15 cellular contexts compared by ENCODE assay signal in genomic region chr6:142174681-142175080, GRCh38. TPM values are rescaled to one million over a fixed set of nuclear protein-coding genes. Genes with fewer than 3 reads are reported as not detected.
DNase-seq lines count a peak whose midpoint lies in the region; TF ChIP-seq lines count a peak whose summit lies in the region.
"Had no signal": no experiment of that assay in that cellular context is flagged by ENCODE, and none has a peak within 500 bp of the region (broad histone marks: within the 10 kb centered on the region; RNA-seq: fewer than 3 reads in every experiment).

No MANE protein-coding gene starts in this region.

- H3K4me3 ChIP-seq in neutrophil (ENCODE audit: low read depth in 1 of 2, low read length in 1 of 2): no peak overlapping the region
- H3K4me3 ChIP-seq in tibial artery: no peak overlapping the region
- H3K4me3 ChIP-seq in effector memory CD4-positive, alpha-beta T cell (ENCODE audit: insufficient read depth, low read depth, low read length, poor library complexity, severe bottlenecking): no peak overlapping the region
- H3K4me3 ChIP-seq: GM23248 had no signal

- H3K4me3 Mint-ChIP-seq in HFFc6: no peak overlapping the region
- H3K4me3 Mint-ChIP-seq: CD4-positive, CD25-positive, alpha-beta regulatory T cell had no signal

- peak overlapping the region; percentile 69 for H3K27ac ChIP-seq in neutrophil
- H3K27ac ChIP-seq in tibial artery: no peak overlapping the region
- no peak overlapping the region for H3K27ac ChIP-seq in effector memory CD4-positive, alpha-beta T cell (ENCODE audit: insufficient read depth, low read length, poor library complexity, severe bottlenecking)
- H3K27ac ChIP-seq: GM23248 had no signal

- TF ChIP-seq CTCF in HFFc6 (IDR thresholded peaks at IDR 0.05) (no peak), neutrophil (IDR thresholded peaks at IDR 0.05) (no peak), tibial artery (IDR thresholded peaks at IDR 0.05) (no peak)

- peaks cover 48% of the 10 kb centered on the region for H3K36me3 Mint-ChIP-seq in HFFc6 (ENCODE audit: low read depth)

- no peaks in the 10 kb centered on the region; the same call in 1 of the 2 replicates for H3K27me3 Mint-ChIP-seq in HFFc6 (ENCODE audit: insufficient read depth)
- H3K27me3 Mint-ChIP-seq: CD4-positive, CD25-positive, alpha-beta regulatory T cell had no signal

- H3K27me3 ChIP-seq in neutrophil: no peaks in the 10 kb centered on the region
- no peaks in the 10 kb centered on the region for H3K27me3 ChIP-seq in tibial artery
- H3K27me3 ChIP-seq in effector memory CD4-positive, alpha-beta T cell (replicated peaks; ENCODE audit: control insufficient read depth, insufficient read depth, low read length, poor library complexity, severe bottlenecking): no peaks in the 10 kb centered on the region
- H3K27me3 ChIP-seq: BE2C had no signal

- intact Hi-C loops in tibial artery (cut with DNase I; ENCODE audit: low total_unique reads): no loop called here

- H3K4me1 ChIP-seq in neutrophil (ENCODE audit: control insufficient read depth in 1 of 2, insufficient read depth in 1 of 2, low read depth in 1 of 2, low read length in 1 of 2) (peaks cover 53 to 54% of the 10 kb centered on the region in 2 experiments), tibial artery (no peaks in the 10 kb centered on the region)
- H3K4me1 ChIP-seq in effector memory CD4-positive, alpha-beta T cell (ENCODE audit: control insufficient read depth, insufficient read depth, low read length, poor library complexity, severe bottlenecking): no peaks in the 10 kb centered on the region
- H3K4me1 ChIP-seq: BE2C, Caco-2 had no signal

- DNase-seq in GM03348 (ENCODE audit: low spot score) (peak; percentile 5), HFFc6 (no peak), amniotic epithelial cell (ENCODE audit: low read depth) (peak; percentile 64), tibial artery (no peak), NCI-H2029 treated with DMSO at 0.1 percent for 48 hours (lab: John Stamatoyannopoulos, UW) (no peak), T-helper 1 cell (no peak)
- no peak for DNase-seq in effector memory CD4-positive, alpha-beta T cell
- DNase-seq: BE2C; C1 segment of cervical spinal cord; Caco-2; CD4-positive, CD25-positive, alpha-beta regulatory T cell; GM23248 had no signal

- no peaks in the 10 kb centered on the region for H3K4me1 Mint-ChIP-seq in HFFc6 (ENCODE audit: low read depth)

- peak overlapping the region; percentile 2; the same call in 1 of the 2 replicates for H3K27ac Mint-ChIP-seq in HFFc6
- H3K27ac Mint-ChIP-seq: CD4-positive, CD25-positive, alpha-beta regulatory T cell had no signal

- H3K9me3 ChIP-seq in neutrophil: no peaks in the 10 kb centered on the region
- peaks cover 0 to 9% (median 3%) of the 10 kb centered on the region in 3 donors for H3K9me3 ChIP-seq in tibial artery
- no peaks in the 10 kb centered on the region for H3K9me3 ChIP-seq in effector memory CD4-positive, alpha-beta T cell (ENCODE audit: control insufficient read depth, low read length)
- H3K9me3 ChIP-seq: BE2C, Caco-2 had no signal

- H3K9me3 Mint-ChIP-seq in HFFc6: peaks cover 6% of the 10 kb centered on the region; the same call in 1 of the 2 replicates

- H3K36me3 ChIP-seq in neutrophil: peaks cover 18% of the 10 kb centered on the region
- peaks cover 42 to 76% (median 52%) of the 10 kb centered on the region in 3 donors for H3K36me3 ChIP-seq in tibial artery
- H3K36me3 ChIP-seq in effector memory CD4-positive, alpha-beta T cell (ENCODE audit: control insufficient read depth, insufficient read depth, low read length): peaks cover 53% of the 10 kb centered on the region

RNA-seq across cellular contexts. Expression of gene VTA1, which starts 27.6 kb away (rescaled TPM):
- total RNA-seq in HFFc6 (2021; fragmentation: NEBNext Ultra II Directional; extraction: Animal tissue kit (Norgen Biotek cat#: 25700)): 10 to 100 TPM; 68.3 to 81.3 (median 77.1) TPM

RNA-seq across cellular contexts. Expression of gene NMBR, which starts 27.8 kb away (rescaled TPM):
- under 1 TPM in 2 of 6 experiments, not detected in 4; 0.14 to 0.40 TPM for total RNA-seq in HFFc6 (2021; fragmentation: NEBNext Ultra II Directional; extraction: Animal tissue kit (Norgen Biotek cat#: 25700))
- total RNA-seq: A172; Caco-2; CD4-positive, CD25-positive, alpha-beta regulatory T cell; GM23248; HT1080 had no signal

RNA-seq across cellular contexts. Expression of gene GJE1, which starts 42.0 kb away (rescaled TPM):
- total RNA-seq in HFFc6 (2021; fragmentation: NEBNext Ultra II Directional; extraction: Animal tissue kit (Norgen Biotek cat#: 25700)): not detected
- total RNA-seq: A172; Caco-2; CD4-positive, CD25-positive, alpha-beta regulatory T cell; GM23248; HT1080 had no signal

Comparison
In these comparisons a context has a peak if more than half of its experiments do, and no peak if none do; other contexts are left out.
1. DNase-seq: peak in GM03348 (single experiment) and amniotic epithelial cell (single experiment); none in HFFc6 (single experiment), tibial artery (0 of 2), NCI-H2029 treated with DMSO at 0.1 percent for 48 hours (single experiment), effector memory CD4-positive, alpha-beta T cell (0 of 3) and T-helper 1 cell (0 of 5).